In genomic region chr5:55416306-55416705, GRCh38 we compare ENCODE assay signal across 17 cellular contexts.
DNase-seq lines count a peak whose midpoint lies in the region; TF ChIP-seq lines count a peak whose summit lies in the region.
"Had no signal": no experiment of that assay in that cellular context is flagged by ENCODE, and none has a peak within 500 bp of the region (broad histone marks: within the 10 kb centered on the region; RNA-seq: fewer than 3 reads in every experiment).

No MANE protein-coding gene starts in this region.

- H3K27ac Mint-ChIP-seq in HFFc6 (peak overlapping the region; percentile 30), brain (peak overlapping the region in 3 of 5 experiments; percentile 16 to 60 (median 21)), mesothelial cell of epicardium (peak overlapping the region; percentile 1)
- H3K27ac Mint-ChIP-seq: IgD-negative memory B cell had no signal

- no peak overlapping the region for H3K4me3 Mint-ChIP-seq in HFFc6
- H3K4me3 Mint-ChIP-seq in brain, result peak overlapping the region in 1 of 5 experiments; percentile 14
- no peak overlapping the region for H3K4me3 Mint-ChIP-seq in mesothelial cell of epicardium
- H3K4me3 Mint-ChIP-seq: IgD-negative memory B cell had no signal

- H3K27me3 Mint-ChIP-seq in HFFc6 (ENCODE audit: insufficient read depth), result no peaks in the 10 kb centered on the region
- H3K27me3 Mint-ChIP-seq in brain, result no peaks in the 10 kb centered on the region
- H3K27me3 Mint-ChIP-seq in mesothelial cell of epicardium (ENCODE audit: low read depth), result no peaks in the 10 kb centered on the region
- H3K27me3 Mint-ChIP-seq: IgD-negative memory B cell had no signal

- peaks cover 9% of the 10 kb centered on the region for H3K36me3 Mint-ChIP-seq in HFFc6 (ENCODE audit: low read depth)
- H3K36me3 Mint-ChIP-seq in brain, result peaks cover 49% of the 10 kb centered on the region
- peaks cover 17% of the 10 kb centered on the region for H3K36me3 Mint-ChIP-seq in mesothelial cell of epicardium

- no peak for TF ChIP-seq CTCF in HFFc6 (IDR thresholded peaks at IDR 0.05)
- TF ChIP-seq CTCF in brain (conservative IDR thresholded peaks at IDR 0.05), result no peak
- TF ChIP-seq CTCF in mesothelial cell of epicardium (IDR thresholded peaks at IDR 0.05; ENCODE audit: unreplicated experiment), result no peak

- DNase-seq in COLO829 (ENCODE audit: low spot score), result peak; percentile 9
- DNase-seq in HFFc6, result peak; percentile 30
- no peak for DNase-seq in mesothelial cell of epicardium (ENCODE audit: low spot score in 2 of 2, unreplicated experiment in 2 of 2)
- no peak for DNase-seq in NCI-H748 treated with DMSO at 0.1 percent for 48 hours (lab: John Stamatoyannopoulos, UW)
- DNase-seq in occipital lobe (lab: John Stamatoyannopoulos, UW), result no peak
- no peak for DNase-seq in pons (ENCODE audit: low spot score)
- DNase-seq: COR-L47, EL, H7, MV-4-11, NCI-H1417, NCI-H187 treated with DMSO at 0.1 percent for 48 hours, NCI-H2171, NCI-H446 treated with DMSO at 0.1 percent for 48 hours, PC-9 had no signal

- peaks cover 71% of the 10 kb centered on the region for H3K4me1 Mint-ChIP-seq in HFFc6 (ENCODE audit: low read depth)
- H3K4me1 Mint-ChIP-seq in brain, result peaks cover 37% of the 10 kb centered on the region
- H3K4me1 Mint-ChIP-seq in mesothelial cell of epicardium, result peaks cover 31% of the 10 kb centered on the region

- no peaks in the 10 kb centered on the region for H3K9me3 Mint-ChIP-seq in HFFc6
- H3K9me3 Mint-ChIP-seq in brain, result no peaks in the 10 kb centered on the region
- H3K9me3 Mint-ChIP-seq in mesothelial cell of epicardium, result no peaks in the 10 kb centered on the region
- H3K9me3 Mint-ChIP-seq: IgD-negative memory B cell had no signal

Comparison
In these comparisons a context has a peak if more than half of its experiments do, and no peak if none do; other contexts are left out.
1. DNase-seq: peak in COLO829 (single experiment) and HFFc6 (single experiment); none in mesothelial cell of epicardium (0 of 2), NCI-H748 treated with DMSO at 0.1 percent for 48 hours (single experiment), occipital lobe (single experiment) and pons (single experiment).
2. Peak in every context shown above with its lines, with median percentiles within 50 percentile points of each other: H3K27ac Mint-ChIP-seq.